ENCODE assay signal across 6 cellular contexts in the genomic region with DNA sequence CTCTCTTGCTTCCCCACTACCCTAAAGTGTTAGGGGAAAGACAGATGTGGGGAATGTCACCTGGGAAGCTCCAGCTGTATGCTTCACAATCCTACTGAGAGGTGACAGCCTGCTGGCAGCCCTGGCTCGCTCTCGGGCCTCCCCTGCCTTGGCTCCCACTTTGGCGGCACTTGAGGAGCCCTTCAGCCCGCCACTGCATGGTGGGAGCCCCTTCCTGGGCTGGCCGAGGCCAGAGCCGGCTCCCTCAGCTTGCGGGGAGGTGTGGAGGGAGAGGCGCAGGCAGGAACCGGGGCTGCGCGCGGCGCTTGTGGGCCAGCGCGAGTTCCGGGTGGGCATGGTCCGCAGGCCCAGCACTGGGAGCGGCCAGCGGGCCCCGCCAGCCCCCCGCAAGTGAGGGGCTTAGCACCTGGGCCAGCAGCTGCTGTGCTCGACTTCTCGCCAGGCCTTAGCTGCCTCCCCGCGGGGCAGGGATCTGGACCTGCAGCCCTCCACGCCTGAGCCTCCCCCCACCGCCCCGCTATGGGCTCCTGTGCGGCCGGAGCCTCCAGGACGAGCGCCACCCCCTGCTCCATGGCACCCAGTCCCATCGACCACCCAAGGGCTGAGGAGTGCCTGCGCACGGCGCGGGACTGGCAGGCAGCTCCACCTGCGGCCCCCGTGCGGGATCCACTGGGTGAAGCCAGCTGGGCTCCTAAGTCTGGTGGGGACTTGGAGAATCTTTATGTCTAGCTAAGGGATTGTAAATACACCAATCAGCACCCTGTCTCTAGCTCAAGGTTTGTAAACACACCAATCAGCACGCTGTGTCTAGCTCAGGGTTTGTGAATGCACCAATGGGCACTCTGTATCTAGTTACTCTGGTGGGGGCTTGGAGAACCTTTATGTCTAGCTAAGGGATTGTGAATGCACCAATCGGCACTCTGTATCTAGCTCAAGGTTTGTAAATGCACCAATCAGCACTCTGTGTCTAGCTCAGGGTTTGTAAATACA. TPM values are rescaled to one million over a fixed set of nuclear protein-coding genes. Genes with fewer than 3 reads are reported as not detected.
"Had no signal": no experiment of that assay in that cellular context is flagged by ENCODE, and none has a peak within 500 bp of the region (broad histone marks: within the 10 kb centered on the region; RNA-seq: fewer than 3 reads in every experiment).

No MANE protein-coding gene starts in this region.

RNA-seq across cellular contexts. Expression of a gene that starts 29.8 kb away (rescaled TPM):
- total RNA-seq: activated CD8-positive, alpha-beta memory T cell treated with anti-CD3 and anti-CD28 coated beads for 36 hours; lung microvascular endothelial cell; mononuclear cell; Right ventricle myocardium superior; urinary bladder had no signal
- polyA plus RNA-seq: immature natural killer cell had no signal
